Comparison of ENCODE assay signal across 22 cellular contexts in genomic region chr15:82771789-82772607, GRCh38. TPM values are rescaled to one million over a fixed set of nuclear protein-coding genes. Genes with fewer than 3 reads are reported as not detected.
"Had no signal": no experiment of that assay in that cellular context is flagged by ENCODE, and none has a peak within 500 bp of the region (broad histone marks: within the 10 kb centered on the region; RNA-seq: fewer than 3 reads in every experiment).

No MANE protein-coding gene starts in this region.

- FAIRE-seq: frontal cortex had no signal

- H3K4me1 ChIP-seq: prostate gland, right atrium auricular region, spleen, upper lobe of left lung had no signal

- H3K4me3 Mint-ChIP-seq: mesothelial cell of epicardium; naive thymus-derived CD8-positive, alpha-beta T cell had no signal

- H3K36me3 ChIP-seq: prostate gland, upper lobe of left lung had no signal

- DNase-seq: activated CD4-positive, alpha-beta T cell treated with anti-CD3 and anti-CD28 coated beads for 1 hour; activated T-cell treated with anti-CD3 and anti-CD28 coated beads, Interleukin-2, amount 50 U/mL, for 1 hour; erythroblast; hippocampal formation; left ventricle myocardium inferior; naive thymus-derived CD8-positive, alpha-beta T cell; spleen; stimulated activated CD4-positive, alpha-beta T cell treated with anti-CD3 and anti-CD28 coated beads, Interleukin-4, amount 100 ng/mL, for 1 hour; stimulated activated naive CD8-positive, alpha-beta T cell treated with anti-CD3 and anti-CD28 coated beads, Interleukin-15, Interleukin-2, amounts not matched to agents 100 U/mL and 50 U/mL, for 24 hours; T-helper 9 cell; upper lobe of left lung had no signal

- H3K9me3 ChIP-seq: left ventricle myocardium inferior, prostate gland, right atrium auricular region, spleen, upper lobe of left lung had no signal

- H3K27ac Mint-ChIP-seq: mesothelial cell of epicardium had no signal

- H3K36me3 Mint-ChIP-seq: activated naive CD4-positive, alpha-beta T cell treated with anti-CD3 and anti-CD28 coated beads, Interleukin-2, amount 50 U/mL, for 72 hours; mesothelial cell of epicardium had no signal

- H3K27me3 ChIP-seq: cardiac muscle cell, right atrium auricular region, spleen, upper lobe of left lung had no signal

- H3K4me3 ChIP-seq: cardiac muscle cell, left ventricle myocardium inferior, prostate gland, right atrium auricular region, spleen, upper lobe of left lung had no signal

- ATAC-seq: activated naive CD4-positive, alpha-beta T cell treated with anti-CD3 and anti-CD28 coated beads, Interleukin-2, amount 50 U/mL, for 72 hours; naive thymus-derived CD8-positive, alpha-beta T cell; stimulated activated naive CD8-positive, alpha-beta T cell treated with anti-CD3 and anti-CD28 coated beads, Interleukin-15, Interleukin-2, amounts not matched to agents 100 U/mL and 50 U/mL, for 24 hours had no signal

- H3K4me1 Mint-ChIP-seq: mesothelial cell of epicardium had no signal

- H3K27ac ChIP-seq: cardiac muscle cell, left ventricle myocardium inferior, prostate gland, right atrium auricular region, spleen, upper lobe of left lung had no signal

- H3K9me3 Mint-ChIP-seq: naive thymus-derived CD8-positive, alpha-beta T cell had no signal

RNA-seq across cellular contexts. Expression of gene FSD2, which starts 33.9 kb away (rescaled TPM):
- total RNA-seq: activated naive CD4-positive, alpha-beta T cell treated with anti-CD3 and anti-CD28 coated beads, Interleukin-2, amount 50 U/mL, for 72 hours; chondrocyte; frontal cortex; lung microvascular endothelial cell; mesothelial cell of epicardium; naive thymus-derived CD8-positive, alpha-beta T cell; osteocyte; spleen; subcutaneous adipose tissue; T-helper 1 cell treated with Interleukin-12 subunit alpha and Interleukin-12 subunit beta and Interleukin-4 antibody, amounts not matched to agents 30 ng/mL and 1 ng/mL, for 36 hours had no signal
